8 cellular contexts compared by ENCODE assay signal in the genomic region with DNA sequence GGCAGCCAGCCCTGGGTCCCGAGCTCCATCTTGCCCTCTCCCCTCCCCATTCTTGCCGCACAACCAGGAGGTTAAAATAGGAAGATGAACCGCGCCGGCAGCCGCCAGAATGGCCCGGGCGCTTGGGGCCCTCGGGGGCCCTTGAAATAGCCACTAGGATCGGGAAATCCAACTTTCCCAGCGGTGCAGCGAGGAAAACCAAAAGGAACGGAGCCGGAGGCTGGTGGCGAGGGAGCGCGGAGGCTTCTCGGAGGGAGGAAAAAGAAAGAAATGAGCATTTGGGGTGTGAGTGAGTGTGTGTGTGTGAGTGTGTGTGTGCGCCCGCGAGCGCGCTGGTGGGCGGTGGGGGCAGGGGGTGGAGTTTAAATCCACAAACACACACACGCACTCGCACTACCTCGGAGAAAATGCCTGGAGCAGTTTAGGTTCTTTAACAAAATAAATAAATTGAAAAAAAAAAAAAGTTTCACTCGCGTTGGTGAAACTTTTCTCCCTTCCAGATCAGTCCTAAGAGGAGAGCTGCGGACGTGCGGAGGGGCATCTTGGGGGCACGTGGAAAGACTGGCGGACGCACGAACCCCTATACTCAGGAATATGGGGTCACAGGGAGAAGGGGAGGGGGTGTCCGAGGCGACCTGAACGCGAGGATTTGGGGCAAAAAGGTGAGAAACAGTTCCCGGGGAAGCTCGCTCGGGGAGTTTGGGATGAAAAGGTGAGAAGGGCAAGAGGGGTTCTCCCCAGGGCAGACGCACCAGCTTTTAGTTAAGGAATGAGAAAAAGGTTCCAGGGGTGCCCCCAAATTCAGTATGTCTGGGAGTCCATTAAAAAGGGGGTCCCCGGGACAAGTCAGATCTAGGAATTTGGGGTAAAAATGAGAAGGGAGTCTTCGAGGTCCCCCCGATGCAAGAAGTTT. TPM values are rescaled to one million over a fixed set of nuclear protein-coding genes. Genes with fewer than 3 reads are reported as not detected.
DNase-seq lines count a peak whose midpoint lies in the region; ATAC-seq, FAIRE-seq and TF ChIP-seq lines count a peak whose summit lies in the region.

No MANE protein-coding gene starts in this region.

- POLR2A ChIA-PET in HEK293 (lab: Yijun Ruan, JAX), result interaction anchor here (0.5 to 1.0 kb wide), 3 partner anchors 10 to 22 kb away, joined by 3 to 4 read pairs (median 3); no protein-coding TSS in a partner anchor

- H3K9me3 ChIP-seq in HEK293 (ENCODE audit: control insufficient read depth, insufficient read depth, low read depth, low read length) (no peaks in the 10 kb centered on the region), T-helper 17 cell (ENCODE audit: control insufficient read depth, low read length, poor library complexity, severe bottlenecking) (no peaks in the 10 kb centered on the region), small intestine (ENCODE audit: control insufficient read depth, low read depth) (no peaks in the 10 kb centered on the region)

- CTCF ChIA-PET in HEK293 (lab: Yijun Ruan, JAX), result interaction anchor here (0.7 kb wide), 1 partner anchor 72 kb away, joined by 3 read pairs; no protein-coding TSS in a partner anchor

- TF ChIP-seq CTCF in HEK293 (tag by site-specific recombination; IDR thresholded peaks at IDR 0.05), result no peak
- TF ChIP-seq CTCF in brain microvascular endothelial cell (IDR thresholded peaks at IDR 0.05; ENCODE audit: low read depth, low read length, missing control alignments), result no peak

- FAIRE-seq in small intestine (lab: Jason Lieb, UNC), result no peak

- WGBS in small intestine, 3 donors, result 0 to 1% (median 1%) methylated on average over 47 of the region's 47 CpGs

- H3K36me3 Mint-ChIP-seq in T-helper 17 cell (ENCODE audit: low read depth), result peaks cover 12% of the 10 kb centered on the region

- H3K4me3 Mint-ChIP-seq in T-helper 17 cell, result peak overlapping the region; percentile 97

- in situ Hi-C loops in brain microvascular endothelial cell (cut with HindIII; ENCODE audit: low pct_ligation_motif_present, low sequenced_read_pairs), result no loop called here

- H3K27ac ChIP-seq in HEK293 (ENCODE audit: extremely low read depth, low read depth, low read length), result no peak overlapping the region
- H3K27ac ChIP-seq in brain microvascular endothelial cell, result no peak overlapping the region
- H3K27ac ChIP-seq in small intestine (ENCODE audit: low read depth in 1 of 2, low read length in 1 of 2), result peak overlapping the region in 1 of 2 donors; percentile 73

- peak; percentile 16 for DNase-seq in A172 (ENCODE audit: low spot score)
- DNase-seq in T-helper 17 cell, result peak; percentile 43 to 46 (median 45)
- DNase-seq in brain microvascular endothelial cell, result no peak
- peak; percentile 42 for DNase-seq in iPS-NIHi11 (ENCODE audit: low spot score)
- DNase-seq in small intestine, result no peak

- ATAC-seq in T-helper 17 cell (no peak), HG02610 (IDR thresholded peaks at IDR 0.05; ENCODE audit: unreplicated experiment) (no peak), HG03159 (IDR thresholded peaks at IDR 0.05; ENCODE audit: unreplicated experiment) (no peak)

- H3K36me3 ChIP-seq in HEK293 (ENCODE audit: control insufficient read depth in 2 of 2, insufficient read depth in 1 of 2, low read length in 2 of 2) (no peaks in the 10 kb centered on the region), brain microvascular endothelial cell (replicated peaks) (no peaks in the 10 kb centered on the region), small intestine (ENCODE audit: control insufficient read depth in 2 of 2, insufficient read depth in 2 of 2, low read length in 2 of 2) (no peaks in the 10 kb centered on the region)

- H3K27me3 Mint-ChIP-seq in T-helper 17 cell, result peaks cover 18% of the 10 kb centered on the region

- peaks cover 20% of the 10 kb centered on the region for H3K4me1 Mint-ChIP-seq in T-helper 17 cell

- H3K4me3 ChIP-seq in HEK293 (ENCODE audit: low read depth, low read length) (peak overlapping the region; percentile 45), brain microvascular endothelial cell (ENCODE audit: low read depth, low read length) (peak overlapping the region; percentile 55), small intestine (ENCODE audit: low read depth in 1 of 2, low read length in 2 of 2) (peak overlapping the region; percentile 25 to 72)

- H3K27me3 ChIP-seq in brain microvascular endothelial cell (replicated peaks) (no peaks in the 10 kb centered on the region), small intestine (ENCODE audit: control insufficient read depth in 2 of 2, insufficient read depth in 2 of 2, low read length in 2 of 2) (no peaks in the 10 kb centered on the region)

- peaks cover 11% of the 10 kb centered on the region for H3K4me1 ChIP-seq in HEK293 (ENCODE audit: control insufficient read depth, insufficient read depth, low read length)
- peaks cover 0 to 11% of the 10 kb centered on the region in 2 donors for H3K4me1 ChIP-seq in small intestine (ENCODE audit: control insufficient read depth in 2 of 2, insufficient read depth in 1 of 2, low read depth in 1 of 2, low read length in 1 of 2)

- H3K27ac Mint-ChIP-seq in T-helper 17 cell, result peak overlapping the region; percentile 99

TF ChIP-seq in HEK293, 187 proteins besides CTCF, POLR2A, EP300 and RAD21 (continues in another document):
- TF ChIP-seq, protein P1, sequence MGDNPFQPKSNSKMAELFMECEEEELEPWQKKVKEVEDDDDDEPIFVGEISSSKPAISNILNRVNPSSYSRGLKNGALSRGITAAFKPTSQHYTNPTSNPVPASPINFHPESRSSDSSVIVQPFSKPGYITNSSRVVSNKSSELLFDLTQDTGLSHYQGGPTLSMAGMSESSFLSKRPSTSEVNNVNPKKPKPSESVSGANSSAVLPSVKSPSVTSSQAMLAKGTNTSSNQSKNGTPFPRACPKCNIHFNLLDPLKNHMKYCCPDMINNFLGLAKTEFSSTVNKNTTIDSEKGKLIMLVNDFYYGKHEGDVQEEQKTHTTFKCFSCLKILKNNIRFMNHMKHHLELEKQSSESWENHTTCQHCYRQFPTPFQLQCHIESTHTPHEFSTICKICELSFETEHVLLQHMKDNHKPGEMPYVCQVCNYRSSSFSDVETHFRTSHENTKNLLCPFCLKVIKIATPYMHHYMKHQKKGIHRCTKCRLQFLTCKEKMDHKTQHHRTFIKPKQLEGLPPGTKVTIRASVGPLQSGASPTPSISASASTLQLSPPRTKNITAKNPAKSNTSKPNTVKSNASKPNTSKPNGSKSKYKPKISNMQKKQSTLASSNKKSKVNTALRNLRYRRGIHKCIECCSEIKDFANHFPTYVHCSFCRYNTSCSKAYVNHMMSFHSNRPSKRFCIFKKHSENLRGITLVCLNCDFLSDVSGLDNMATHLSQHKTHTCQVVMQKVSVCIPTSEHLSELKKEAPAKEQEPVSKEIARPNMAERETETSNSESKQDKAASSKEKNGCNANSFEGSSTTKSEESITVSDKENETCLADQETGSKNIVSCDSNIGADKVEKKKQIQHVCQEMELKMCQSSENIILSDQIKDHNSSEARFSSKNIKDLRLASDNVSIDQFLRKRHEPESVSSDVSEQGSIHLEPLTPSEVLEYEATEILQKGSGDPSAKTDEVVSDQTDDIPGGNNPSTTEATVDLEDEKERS (tag by site-specific recombination; IDR thresholded peaks at IDR 0.05), result peak; percentile 21; the same call in 1 of the 2 replicates
- TF ChIP-seq SALL2 (tag by site-specific recombination; IDR thresholded peaks at IDR 0.05; ENCODE audit: borderline replicate concordance) (no peak), RBAK (tag by site-specific recombination; IDR thresholded peaks at IDR 0.05) (no peak), ZNF274 (IDR thresholded peaks at IDR 0.05; ENCODE audit: low read length) (no peak), ZNF274 (tag by site-specific recombination; IDR thresholded peaks at IDR 0.05; ENCODE audit: borderline replicate concordance) (no peak), ZNF473 (tag by site-specific recombination; IDR thresholded peaks at IDR 0.05) (no peak), ZBTB21 (tag by site-specific recombination; IDR thresholded peaks at IDR 0.05) (no peak), ZNF140 (tag by site-specific recombination; IDR thresholded peaks at IDR 0.05) (no peak), KLF9 (tag by site-specific recombination; IDR thresholded peaks at IDR 0.05; ENCODE audit: low read depth) (peak; percentile 75), ZNF558 (tag by site-specific recombination; IDR thresholded peaks at IDR 0.05) (peak; percentile 60), SP7 (tag by site-specific recombination; IDR thresholded peaks at IDR 0.05) (peak; percentile 80), GFI1B (tag by site-specific recombination; IDR thresholded peaks at IDR 0.05) (no peak), ZNF223 (tag by site-specific recombination; IDR thresholded peaks at IDR 0.05) (no peak), ZNF174 (tag by site-specific recombination; IDR thresholded peaks at IDR 0.05) (no peak)
- TF ChIP-seq, protein P2, sequence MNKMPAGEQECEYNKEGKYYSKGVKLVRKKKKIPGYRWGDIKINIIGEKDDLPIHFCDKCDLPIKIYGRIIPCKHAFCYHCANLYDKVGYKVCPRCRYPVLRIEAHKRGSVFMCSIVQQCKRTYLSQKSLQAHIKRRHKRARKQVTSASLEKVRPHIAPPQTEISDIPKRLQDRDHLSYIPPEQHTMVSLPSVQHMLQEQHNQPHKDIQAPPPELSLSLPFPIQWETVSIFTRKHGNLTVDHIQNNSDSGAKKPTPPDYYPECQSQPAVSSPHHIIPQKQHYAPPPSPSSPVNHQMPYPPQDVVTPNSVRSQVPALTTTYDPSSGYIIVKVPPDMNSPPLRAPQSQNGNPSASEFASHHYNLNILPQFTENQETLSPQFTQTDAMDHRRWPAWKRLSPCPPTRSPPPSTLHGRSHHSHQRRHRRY (tag by site-specific recombination; IDR thresholded peaks at IDR 0.05), result no peak
- TF ChIP-seq, protein P3, sequence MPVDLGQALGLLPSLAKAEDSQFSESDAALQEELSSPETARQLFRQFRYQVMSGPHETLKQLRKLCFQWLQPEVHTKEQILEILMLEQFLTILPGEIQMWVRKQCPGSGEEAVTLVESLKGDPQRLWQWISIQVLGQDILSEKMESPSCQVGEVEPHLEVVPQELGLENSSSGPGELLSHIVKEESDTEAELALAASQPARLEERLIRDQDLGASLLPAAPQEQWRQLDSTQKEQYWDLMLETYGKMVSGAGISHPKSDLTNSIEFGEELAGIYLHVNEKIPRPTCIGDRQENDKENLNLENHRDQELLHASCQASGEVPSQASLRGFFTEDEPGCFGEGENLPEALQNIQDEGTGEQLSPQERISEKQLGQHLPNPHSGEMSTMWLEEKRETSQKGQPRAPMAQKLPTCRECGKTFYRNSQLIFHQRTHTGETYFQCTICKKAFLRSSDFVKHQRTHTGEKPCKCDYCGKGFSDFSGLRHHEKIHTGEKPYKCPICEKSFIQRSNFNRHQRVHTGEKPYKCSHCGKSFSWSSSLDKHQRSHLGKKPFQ (tag by site-specific recombination; IDR thresholded peaks at IDR 0.05), result peak; percentile 95

RNA-seq across cellular contexts. Expression of a gene that starts 1.3 kb away (rescaled TPM):
- total RNA-seq in A172 (2014; rRNA removed; shearing (Covaris generic)), result 10.0 and 14.8 TPM in 2 replicates
- total RNA-seq in T-helper 17 cell, result 10 to 100 TPM in 1 of 2 donors, 1 to 10 TPM in 1; 9.0 to 23.3 TPM
- 1 to 10 TPM; 1.1 to 2.8 (median 1.8) TPM for polyA plus RNA-seq in small intestine

RNA-seq across cellular contexts. Expression of a gene that starts 26.5 kb away (rescaled TPM):
- total RNA-seq in A172 (2014; rRNA removed; shearing (Covaris generic)), result 0.05 and 0.07 TPM in 2 replicates
- total RNA-seq in T-helper 17 cell, result not detected
- polyA plus RNA-seq in small intestine, result under 1 TPM in 1 of 3 donors, not detected in 2; 0.27 TPM

Comparison
In these comparisons a context has a peak if more than half of its experiments do, and no peak if none do; other contexts are left out.
1. DNase-seq: peak in A172 (single experiment), T-helper 17 cell (3 of 3) and iPS-NIHi11 (single experiment); none in brain microvascular endothelial cell (single experiment) and small intestine (single experiment).
2. Peak in every context shown above with its lines, with median percentiles within 50 percentile points of each other: H3K4me3 ChIP-seq.